Comparison of ENCODE assay signal across 9 cellular contexts in the genomic region with DNA sequence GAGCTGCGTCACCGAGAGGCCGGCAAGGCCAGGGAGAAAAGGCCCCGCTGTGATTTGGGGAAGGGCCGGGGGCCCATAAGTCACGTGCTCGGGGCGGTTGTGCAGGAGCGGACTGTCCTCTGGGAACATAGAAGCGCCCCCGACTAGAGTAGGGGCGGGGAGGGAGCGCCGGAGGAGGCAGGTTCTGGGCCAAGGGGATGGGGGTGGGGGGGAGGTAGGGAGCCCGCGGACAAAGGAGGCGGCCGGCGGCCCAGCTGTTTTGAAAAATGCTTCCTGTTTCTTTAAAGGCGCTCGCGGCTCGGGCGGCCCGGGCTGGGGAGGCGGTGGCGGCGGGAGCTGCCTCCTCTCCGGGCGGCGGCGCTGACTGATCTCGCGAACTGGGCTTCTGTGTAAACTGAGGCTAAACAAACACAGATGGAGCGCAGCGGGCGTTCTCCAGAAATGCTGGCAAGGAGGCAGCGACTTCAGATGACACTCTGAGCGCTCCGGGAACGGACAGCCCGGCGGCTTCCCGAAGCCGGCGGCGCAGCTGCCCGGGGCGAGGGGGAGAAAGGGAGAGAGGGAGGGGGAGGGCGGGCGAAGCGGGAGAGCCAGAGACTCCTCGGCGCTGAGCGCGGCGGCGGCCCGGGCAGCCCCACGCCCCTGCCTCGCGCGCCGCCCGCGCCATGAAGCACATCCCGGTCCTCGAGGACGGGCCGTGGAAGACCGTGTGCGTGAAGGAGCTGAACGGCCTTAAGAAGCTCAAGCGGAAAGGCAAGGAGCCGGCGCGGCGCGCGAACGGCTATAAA. TPM values are rescaled to one million over a fixed set of nuclear protein-coding genes. Genes with fewer than 3 reads are reported as not detected.
DNase-seq lines count a peak whose midpoint lies in the region; ATAC-seq, FAIRE-seq and TF ChIP-seq lines count a peak whose summit lies in the region.
"Had no signal": no experiment of that assay in that cellular context is flagged by ENCODE, and none has a peak within 500 bp of the region (broad histone marks: within the 10 kb centered on the region; RNA-seq: fewer than 3 reads in every experiment).

A gene with protein sequence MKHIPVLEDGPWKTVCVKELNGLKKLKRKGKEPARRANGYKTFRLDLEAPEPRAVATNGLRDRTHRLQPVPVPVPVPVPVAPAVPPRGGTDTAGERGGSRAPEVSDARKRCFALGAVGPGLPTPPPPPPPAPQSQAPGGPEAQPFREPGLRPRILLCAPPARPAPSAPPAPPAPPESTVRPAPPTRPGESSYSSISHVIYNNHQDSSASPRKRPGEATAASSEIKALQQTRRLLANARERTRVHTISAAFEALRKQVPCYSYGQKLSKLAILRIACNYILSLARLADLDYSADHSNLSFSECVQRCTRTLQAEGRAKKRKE (plus strand): TSS at position 467 of the 788 bp plus-strand sequence. CDS start 199 bp downstream, at position 666.

- DNase-seq in NCI-H1417 (lab: John Stamatoyannopoulos, UW) (peak; percentile 58 to 78 (median 70)), NCI-H1417 treated with DMSO at 0.1 percent for 48 hours (lab: John Stamatoyannopoulos, UW) (no peak), NAMALWA (ENCODE audit: low spot score) (peak; percentile 57), fibroblast of peridontal ligament (ENCODE audit: extremely low read depth) (peak; percentile 67), transverse colon (peak; percentile 68), RCC 7860 (ENCODE audit: low spot score) (no peak)
- DNase-seq in activated CD8-positive, alpha-beta memory T cell treated with anti-CD3 and anti-CD28 coated beads, Interleukin-2, amount 10 ng/mL, durations not matched to agents 7 days and 5 days, result peak; percentile 55

- H3K27ac ChIP-seq in muscle layer of colon (ENCODE audit: low read depth, low read length), result peak within 1 kb of the TSS; percentile 81
- H3K27ac ChIP-seq in transverse colon, result peak within 1 kb of the TSS; percentile 70 to 82 (median 78)

- peaks cover 70% of the 10 kb centered on the region for H3K27me3 Mint-ChIP-seq in activated CD8-positive, alpha-beta memory T cell treated with anti-CD3 and anti-CD28 coated beads, Interleukin-2, amount 10 ng/mL, durations not matched to agents 7 days and 5 days

- no peaks in the 10 kb centered on the region for H3K9me3 ChIP-seq in muscle layer of colon (ENCODE audit: low read length)
- no peaks in the 10 kb centered on the region for H3K9me3 ChIP-seq in transverse colon

- TF ChIP-seq POLR2A in transverse colon (IDR thresholded peaks at IDR 0.05), result peak; percentile 23

- WGBS in transverse colon (ENCODE audit: low coverage in 1 of 2), 2 donors, result 2% methylated on average over 78 of the region's 81 CpGs; no CpG with 5 or more reads in 1 of the 2 donors

- CTCF ChIA-PET in activated CD8-positive, alpha-beta memory T cell treated with anti-CD3 and anti-CD28 coated beads, Interleukin-2, amount 10 ng/mL, durations not matched to agents 7 days and 5 days (lab: Charles Lee), result interaction anchor here (0.6 to 10.9 kb wide), 11 partner anchors 9 to 358 kb away, joined by 3 to 130 read pairs (median 3); no protein-coding TSS in a partner anchor

- H3K4me3 ChIP-seq in muscle layer of colon (ENCODE audit: low read depth in 1 of 2, low read length in 2 of 2) (peak within 1 kb of the TSS; percentile 48 to 91), transverse colon (peak within 1 kb of the TSS; percentile 51 to 63 (median 60))

- no peak for FAIRE-seq in RCC 7860 (lab: Jason Lieb, UNC)
- FAIRE-seq: A204.1 had no signal

- H3K27me3 ChIP-seq in muscle layer of colon (ENCODE audit: control insufficient read depth in 1 of 2, insufficient read depth in 2 of 2, low read length in 2 of 2), result no peaks in the 10 kb centered on the region
- H3K27me3 ChIP-seq in transverse colon, result peaks cover 40% of the 10 kb centered on the region

- in situ Hi-C loops in transverse colon (cut with MboI; ENCODE audit: low pct_ligation_motif_present in 1 of 4, low pct_unique_long_range_greater_than_20kb in 1 of 4, low sequenced_read_pairs in 3 of 4), result no loop called here

- H3K4me3 Mint-ChIP-seq in activated CD8-positive, alpha-beta memory T cell treated with anti-CD3 and anti-CD28 coated beads, Interleukin-2, amount 10 ng/mL, durations not matched to agents 7 days and 5 days, result peak within 1 kb of the TSS; percentile 65

- intact Hi-C loops in transverse colon (cut with DNase I; ENCODE audit: low total_unique reads), result loop anchor here (1.0 to 5.0 kb wide), 2 partner anchors 19 to 44 kb away; no protein-coding TSS in a partner anchor

- H3K4me1 Mint-ChIP-seq in activated CD8-positive, alpha-beta memory T cell treated with anti-CD3 and anti-CD28 coated beads, Interleukin-2, amount 10 ng/mL, durations not matched to agents 7 days and 5 days, result peaks cover 13% of the 10 kb centered on the region

- no peaks in the 10 kb centered on the region for H3K9me3 Mint-ChIP-seq in activated CD8-positive, alpha-beta memory T cell treated with anti-CD3 and anti-CD28 coated beads, Interleukin-2, amount 10 ng/mL, durations not matched to agents 7 days and 5 days (ENCODE audit: low read depth)

- TF ChIP-seq EP300 in transverse colon (IDR thresholded peaks at IDR 0.05; ENCODE audit: low read depth), result no peak

- no peaks in the 10 kb centered on the region for H3K36me3 Mint-ChIP-seq in activated CD8-positive, alpha-beta memory T cell treated with anti-CD3 and anti-CD28 coated beads, Interleukin-2, amount 10 ng/mL, durations not matched to agents 7 days and 5 days

- ATAC-seq in activated CD8-positive, alpha-beta memory T cell treated with anti-CD3 and anti-CD28 coated beads, Interleukin-2, amount 10 ng/mL, durations not matched to agents 7 days and 5 days, result peak; percentile 35

- no peak within 1 kb of the TSS for H3K27ac Mint-ChIP-seq in activated CD8-positive, alpha-beta memory T cell treated with anti-CD3 and anti-CD28 coated beads, Interleukin-2, amount 10 ng/mL, durations not matched to agents 7 days and 5 days

- H3K9ac ChIP-seq in muscle layer of colon (ENCODE audit: low read length), result peak within 1 kb of the TSS; percentile 57

- H3K36me3 ChIP-seq in muscle layer of colon (ENCODE audit: insufficient read depth, low read length), result no peaks in the 10 kb centered on the region
- H3K36me3 ChIP-seq in transverse colon, result no peaks in the 10 kb centered on the region

- H3K4me1 ChIP-seq in muscle layer of colon (ENCODE audit: insufficient read depth, low read length) (peaks cover 56% of the 10 kb centered on the region), transverse colon (peaks cover 27 to 66% (median 48%) of the 10 kb centered on the region in 4 donors)

- TF ChIP-seq CTCF in transverse colon (IDR thresholded peaks at IDR 0.05), result no peak

RNA-seq across cellular contexts. Expression of the gene that starts here (rescaled TPM):
- under 1 TPM; 0.12 to 0.40 TPM for total RNA-seq in activated CD8-positive, alpha-beta memory T cell treated with anti-CD3 and anti-CD28 coated beads, Interleukin-2, amount 10 ng/mL, durations not matched to agents 7 days and 5 days
- total RNA-seq in transverse colon, result 10 to 100 TPM in 3 of 4 donors, 1 to 10 TPM in 1; 7.4 to 32.6 (median 14.4) TPM

Comparison
In these comparisons a context has a peak if more than half of its experiments do, and no peak if none do; other contexts are left out.
1. RNA of the gene that starts here (total RNA-seq): 7.4 to 32.6 TPM in transverse colon; 0.12 to 0.40 TPM in activated CD8-positive, alpha-beta memory T cell treated with anti-CD3 and anti-CD28 coated beads, Interleukin-2, amount 10 ng/mL, durations not matched to agents 7 days and 5 days; every median in the first group is over 4 times any median in the second.
2. DNase-seq: peak in NCI-H1417 (3 of 3), NAMALWA (single experiment), fibroblast of peridontal ligament (single experiment) and transverse colon (single experiment); none in NCI-H1417 treated with DMSO at 0.1 percent for 48 hours (single experiment) and RCC 7860 (single experiment).
3. Peak in DNase-seq and ATAC-seq in activated CD8-positive, alpha-beta memory T cell treated with anti-CD3 and anti-CD28 coated beads, Interleukin-2, amount 10 ng/mL, durations not matched to agents 7 days and 5 days; RNA of the gene not detected or under 1 TPM.